ENCODE assay signal across 17 cellular contexts in genomic region chr19:1151917-1152601, GRCh38. TPM values are rescaled to one million over a fixed set of nuclear protein-coding genes. Genes with fewer than 3 reads are reported as not detected.
DNase-seq lines count a peak whose midpoint lies in the region; ATAC-seq and TF ChIP-seq lines count a peak whose summit lies in the region.
"Had no signal": no experiment of that assay in that cellular context is flagged by ENCODE, and none has a peak within 500 bp of the region (broad histone marks: within the 10 kb centered on the region; RNA-seq: fewer than 3 reads in every experiment).

No MANE protein-coding gene starts in this region.

- no peak overlapping the region for H3K4me2 ChIP-seq in osteoblast (ENCODE audit: insufficient read depth, low read length)

- ATAC-seq in activated naive CD8-positive, alpha-beta T cell treated with anti-CD3 and anti-CD28 coated beads, Interleukin-2, amount 10 ng/mL, durations not matched to agents 7 days and 5 days (ENCODE audit: low read depth) = no peak
- peak; percentile 42 for ATAC-seq in gastroesophageal sphincter
- no peak for ATAC-seq in upper lobe of right lung

- no peaks in the 10 kb centered on the region for H3K4me1 Mint-ChIP-seq in activated naive CD8-positive, alpha-beta T cell treated with anti-CD3 and anti-CD28 coated beads, Interleukin-2, amount 10 ng/mL, durations not matched to agents 7 days and 5 days
- H3K4me1 Mint-ChIP-seq in activated naive CD8-positive, alpha-beta T cell treated with anti-CD3 and anti-CD28 coated beads for 36 hours = no peaks in the 10 kb centered on the region
- H3K4me1 Mint-ChIP-seq: brain had no signal

- TF ChIP-seq CTCF in gastroesophageal sphincter (IDR thresholded peaks at IDR 0.05) (no peak), osteoblast (IDR thresholded peaks at IDR 0.05; ENCODE audit: extremely low read depth, low read depth, low read length) (no peak), upper lobe of right lung (IDR thresholded peaks at IDR 0.05) (no peak)

- no peaks in the 10 kb centered on the region for H3K27me3 ChIP-seq in gastroesophageal sphincter
- H3K27me3 ChIP-seq in osteoblast (ENCODE audit: insufficient read depth, low read length) = no peaks in the 10 kb centered on the region
- no peaks in the 10 kb centered on the region for H3K27me3 ChIP-seq in upper lobe of right lung
- no peaks in the 10 kb centered on the region for H3K27me3 ChIP-seq in H7 (ENCODE audit: control insufficient read depth, insufficient read depth, low read length)
- H3K27me3 ChIP-seq: SJCRH30 had no signal

- no peak overlapping the region for H3K4me3 Mint-ChIP-seq in activated naive CD8-positive, alpha-beta T cell treated with anti-CD3 and anti-CD28 coated beads, Interleukin-2, amount 10 ng/mL, durations not matched to agents 7 days and 5 days
- no peak overlapping the region for H3K4me3 Mint-ChIP-seq in activated naive CD8-positive, alpha-beta T cell treated with anti-CD3 and anti-CD28 coated beads for 36 hours
- H3K4me3 Mint-ChIP-seq: brain had no signal

- no peak for TF ChIP-seq POLR2A in gastroesophageal sphincter (IDR thresholded peaks at IDR 0.05)

- WGBS in gastroesophageal sphincter (ENCODE audit: low coverage in 1 of 2), 2 donors = 48% methylated on average over 3 of the region's 35 CpGs; no CpG with 5 or more reads in 1 of the 2 donors

- peaks cover 0 to 71% of the 10 kb centered on the region in 2 donors for H3K36me3 ChIP-seq in gastroesophageal sphincter
- H3K36me3 ChIP-seq in osteoblast (ENCODE audit: insufficient read depth, low read length) = peaks cover 26% of the 10 kb centered on the region
- H3K36me3 ChIP-seq in upper lobe of right lung = peaks cover 45% of the 10 kb centered on the region
- no peaks in the 10 kb centered on the region; the same call in none of the 2 replicates for H3K36me3 ChIP-seq in H7 (replicated peaks; ENCODE audit: control insufficient read depth, insufficient read depth, low read length)
- H3K36me3 ChIP-seq: prostate gland had no signal

- peak overlapping the region; percentile 56 for H3K27ac Mint-ChIP-seq in activated naive CD8-positive, alpha-beta T cell treated with anti-CD3 and anti-CD28 coated beads, Interleukin-2, amount 10 ng/mL, durations not matched to agents 7 days and 5 days
- H3K27ac Mint-ChIP-seq in activated naive CD8-positive, alpha-beta T cell treated with anti-CD3 and anti-CD28 coated beads for 36 hours = no peak overlapping the region
- H3K27ac Mint-ChIP-seq: CD8-positive, alpha-beta memory T cell had no signal

- H3K4me1 ChIP-seq in gastroesophageal sphincter = peaks cover 0 to 70% (median 36%) of the 10 kb centered on the region in 3 donors
- peaks cover 21% of the 10 kb centered on the region for H3K4me1 ChIP-seq in osteoblast (ENCODE audit: insufficient read depth, low read length)
- peaks cover 54% of the 10 kb centered on the region for H3K4me1 ChIP-seq in upper lobe of right lung
- H3K4me1 ChIP-seq: SJCRH30 had no signal

- peak overlapping the region in 1 of 2 donors; percentile 9 for H3K4me3 ChIP-seq in gastroesophageal sphincter
- no peak overlapping the region for H3K4me3 ChIP-seq in osteoblast (ENCODE audit: insufficient read depth, low read length)
- peak overlapping the region; percentile 9 for H3K4me3 ChIP-seq in upper lobe of right lung
- no peak overlapping the region for H3K4me3 ChIP-seq in H7 (ENCODE audit: insufficient read depth, low read depth, low read length)
- H3K4me3 ChIP-seq: prostate gland, SJCRH30 had no signal

- H3K27me3 Mint-ChIP-seq in activated naive CD8-positive, alpha-beta T cell treated with anti-CD3 and anti-CD28 coated beads, Interleukin-2, amount 10 ng/mL, durations not matched to agents 7 days and 5 days = no peaks in the 10 kb centered on the region
- no peaks in the 10 kb centered on the region for H3K27me3 Mint-ChIP-seq in activated naive CD8-positive, alpha-beta T cell treated with anti-CD3 and anti-CD28 coated beads for 36 hours
- H3K27me3 Mint-ChIP-seq: brain; CD8-positive, alpha-beta memory T cell had no signal

- H3K36me3 Mint-ChIP-seq in activated naive CD8-positive, alpha-beta T cell treated with anti-CD3 and anti-CD28 coated beads, Interleukin-2, amount 10 ng/mL, durations not matched to agents 7 days and 5 days = peaks cover 1% of the 10 kb centered on the region
- no peaks in the 10 kb centered on the region for H3K36me3 Mint-ChIP-seq in activated naive CD8-positive, alpha-beta T cell treated with anti-CD3 and anti-CD28 coated beads for 36 hours

- POLR2A ChIA-PET in activated naive CD8-positive, alpha-beta T cell treated with anti-CD3 and anti-CD28 coated beads, Interleukin-2, amount 10 ng/mL, durations not matched to agents 7 days and 5 days (lab: Charles Lee) = no interaction called here

- intact Hi-C loops in upper lobe of right lung (cut with DNase I) = no loop called here

- H3K27ac ChIP-seq in gastroesophageal sphincter (peak overlapping the region in 3 of 4 donors; percentile 58 to 73 (median 67)), osteoblast (ENCODE audit: low read depth, low read length) (peak overlapping the region; percentile 28), upper lobe of right lung (peak overlapping the region; percentile 80)
- H3K27ac ChIP-seq: SJCRH30 had no signal

- H4K20me1 ChIP-seq in osteoblast (ENCODE audit: insufficient read depth, low read length) = peaks cover 9% of the 10 kb centered on the region

- TF ChIP-seq EP300 in gastroesophageal sphincter (IDR thresholded peaks at IDR 0.05) = no peak

- H3K9me3 ChIP-seq in gastroesophageal sphincter (no peaks in the 10 kb centered on the region), osteoblast (ENCODE audit: low read depth, low read length) (no peaks in the 10 kb centered on the region), upper lobe of right lung (no peaks in the 10 kb centered on the region)
- H3K9me3 ChIP-seq: prostate gland, SJCRH30 had no signal

- no peak for DNase-seq in activated naive CD8-positive, alpha-beta T cell treated with anti-CD3 and anti-CD28 coated beads, Interleukin-2, amount 10 ng/mL, durations not matched to agents 7 days and 5 days
- no peak for DNase-seq in activated naive CD8-positive, alpha-beta T cell treated with anti-CD3 and anti-CD28 coated beads for 36 hours
- peak; percentile 95 for DNase-seq in osteoblast (ENCODE audit: insufficient read length, low spot score, missing footprints)
- DNase-seq in upper lobe of right lung = peak; percentile 66
- no peak for DNase-seq in activated CD4-positive, alpha-beta T cell treated with anti-CD3 and anti-CD28 coated beads for 48 hours
- DNase-seq in activated CD4-positive, alpha-beta T cell treated with anti-CD3 and anti-CD28 coated beads, Interleukin-2, amount 50 U/mL, for 48 hours = no peak
- no peak for DNase-seq in H7
- DNase-seq: activated effector memory CD4-positive, alpha-beta T cell treated with Interleukin-2 at 50 U/mL for 16 hours; CD8-positive, alpha-beta memory T cell; EL; NCI-H2107; SJCRH30; stimulated activated CD4-positive, alpha-beta T cell treated with anti-CD3 and anti-CD28 coated beads, Interleukin-1b, Interleukin-23, amount 100 ng/mL, for 48 hours; stimulated activated CD8-positive, alpha-beta memory T cell treated with anti-CD3 and anti-CD28 coated beads, Interleukin-4, amount 100 ng/mL, for 48 hours had no signal

- H3K9me3 Mint-ChIP-seq in activated naive CD8-positive, alpha-beta T cell treated with anti-CD3 and anti-CD28 coated beads, Interleukin-2, amount 10 ng/mL, durations not matched to agents 7 days and 5 days = no peaks in the 10 kb centered on the region
- H3K9me3 Mint-ChIP-seq in activated naive CD8-positive, alpha-beta T cell treated with anti-CD3 and anti-CD28 coated beads for 36 hours = no peaks in the 10 kb centered on the region
- H3K9me3 Mint-ChIP-seq: brain; CD8-positive, alpha-beta memory T cell had no signal

- no peak overlapping the region for H2AFZ ChIP-seq in osteoblast (ENCODE audit: low read length)

- peaks cover 74% of the 10 kb centered on the region for H3K79me2 ChIP-seq in osteoblast (ENCODE audit: insufficient read depth, low read length)

RNA-seq across cellular contexts. Expression of gene SBNO2, which starts 22.0 kb away (rescaled TPM):
- total RNA-seq in activated naive CD8-positive, alpha-beta T cell treated with anti-CD3 and anti-CD28 coated beads, Interleukin-2, amount 10 ng/mL, durations not matched to agents 7 days and 5 days = 10 to 100 TPM; 77.7 to 90.6 TPM
- total RNA-seq in activated naive CD8-positive, alpha-beta T cell treated with anti-CD3 and anti-CD28 coated beads for 36 hours = 10 to 100 TPM; 50.5 to 51.6 TPM
- total RNA-seq in gastroesophageal sphincter (10 to 100 TPM; 14.9 to 67.2 (median 20.9) TPM), osteoblast (58.0 and 69.1 TPM in 2 replicates), upper lobe of right lung (125 TPM)
- total RNA-seq in H7 (2014; rRNA removed; shearing (Covaris generic)) = 31.4 and 41.3 TPM in 2 replicates

RNA-seq across cellular contexts. Expression of gene GPX4, which starts 48.3 kb away (rescaled TPM):
- 100 to 1,000 TPM; 194 to 206 TPM for total RNA-seq in activated naive CD8-positive, alpha-beta T cell treated with anti-CD3 and anti-CD28 coated beads, Interleukin-2, amount 10 ng/mL, durations not matched to agents 7 days and 5 days
- 100 to 1,000 TPM; 225 to 231 TPM for total RNA-seq in activated naive CD8-positive, alpha-beta T cell treated with anti-CD3 and anti-CD28 coated beads for 36 hours
- total RNA-seq in gastroesophageal sphincter (100 to 1,000 TPM; 311 to 452 (median 349) TPM), osteoblast (515 TPM in 2 replicates), upper lobe of right lung (387 TPM)
- total RNA-seq in H7 (2014; rRNA removed; shearing (Covaris generic)) = 620 and 671 TPM in 2 replicates

RNA-seq across cellular contexts. Expression of gene STK11, which starts 53.5 kb away (rescaled TPM):
- total RNA-seq in activated naive CD8-positive, alpha-beta T cell treated with anti-CD3 and anti-CD28 coated beads, Interleukin-2, amount 10 ng/mL, durations not matched to agents 7 days and 5 days = 10 to 100 TPM; 87.1 to 87.2 TPM
- 10 to 100 TPM; 54.7 to 55.8 TPM for total RNA-seq in activated naive CD8-positive, alpha-beta T cell treated with anti-CD3 and anti-CD28 coated beads for 36 hours
- total RNA-seq in gastroesophageal sphincter (10 to 100 TPM; 56.8 to 80.7 (median 60.9) TPM), osteoblast (75.7 and 100 TPM in 2 replicates), upper lobe of right lung (51.8 TPM)
- 96.3 and 99.0 TPM in 2 replicates for total RNA-seq in H7 (2014; rRNA removed; shearing (Covaris generic))

RNA-seq across cellular contexts. Expression of gene POLR2E, which starts 56.9 kb away (rescaled TPM):
- total RNA-seq in activated naive CD8-positive, alpha-beta T cell treated with anti-CD3 and anti-CD28 coated beads, Interleukin-2, amount 10 ng/mL, durations not matched to agents 7 days and 5 days = 100 to 1,000 TPM; 142 to 163 TPM
- total RNA-seq in activated naive CD8-positive, alpha-beta T cell treated with anti-CD3 and anti-CD28 coated beads for 36 hours = 100 to 1,000 TPM; 290 to 291 TPM
- total RNA-seq in gastroesophageal sphincter (100 to 1,000 TPM; 117 to 228 (median 150) TPM), osteoblast (70.2 and 74.0 TPM in 2 replicates), upper lobe of right lung (155 TPM)
- 226 and 283 TPM in 2 replicates for total RNA-seq in H7 (2014; rRNA removed; shearing (Covaris generic))

Comparison
In these comparisons a context has a peak if more than half of its experiments do, and no peak if none do; other contexts are left out.
1. DNase-seq: peak in osteoblast (single experiment) and upper lobe of right lung (single experiment); none in activated naive CD8-positive, alpha-beta T cell treated with anti-CD3 and anti-CD28 coated beads, Interleukin-2, amount 10 ng/mL, durations not matched to agents 7 days and 5 days (single experiment), activated naive CD8-positive, alpha-beta T cell treated with anti-CD3 and anti-CD28 coated beads for 36 hours (single experiment), activated CD4-positive, alpha-beta T cell treated with anti-CD3 and anti-CD28 coated beads for 48 hours (single experiment), activated CD4-positive, alpha-beta T cell treated with anti-CD3 and anti-CD28 coated beads, Interleukin-2, amount 50 U/mL, for 48 hours (0 of 2) and H7 (single experiment).
2. H3K27ac ChIP-seq: peak in every context shown above with its lines; median percentile 80 in upper lobe of right lung; 67 in gastroesophageal sphincter; 28 in osteoblast.